In the genomic region with DNA sequence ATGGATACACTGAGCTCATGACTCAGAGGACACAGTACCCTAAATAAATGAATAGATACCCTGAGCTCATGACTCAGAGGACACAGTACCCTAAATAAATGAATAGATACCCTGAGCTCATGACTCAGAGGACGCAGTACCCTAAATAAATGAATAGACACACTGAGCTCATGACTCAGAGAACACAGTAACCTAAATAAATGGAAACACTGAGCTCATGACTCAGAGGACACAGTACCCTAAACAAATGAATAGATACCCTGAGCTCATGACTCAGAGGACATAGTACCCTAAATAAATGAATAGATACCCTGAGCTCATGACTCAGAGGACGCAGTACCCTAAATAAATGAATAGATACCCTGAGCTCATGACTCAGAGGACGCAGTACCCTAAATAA, we compare ENCODE assay signal across 6 cellular contexts. TPM values are rescaled to one million over a fixed set of nuclear protein-coding genes. Genes with fewer than 3 reads are reported as not detected.
A peak's percentile ranks its signal among the peaks of the same experiment; 100 is the strongest.
DNase-seq lines count a peak whose midpoint lies in the region; ATAC-seq and TF ChIP-seq lines count a peak whose summit lies in the region.
"Not testable (repeated sequence)": the region's sequence is repeated elsewhere in the genome, so short reads cannot be mapped to it uniquely, and the experiment has no call there.

No MANE protein-coding gene starts in this region.

- not testable (repeated sequence) for H3K9me2 ChIP-seq in GM23248 (ENCODE audit: insufficient read depth)

- BruUV-seq in Panc1 (replicated peaks; lab: Mats Ljungman, UMichigan); mammary epithelial cell (replicated peaks; lab: Mats Ljungman, UMichigan): not testable (repeated sequence)

- ATAC-seq in Panc1, foreskin keratinocyte: not testable (repeated sequence)

- intact Hi-C loops in Panc1 (cut with micrococcal nuclease; ENCODE audit: unreplicated experiment); mammary epithelial cell (cut with micrococcal nuclease): not testable (repeated sequence)

- dilution Hi-C loops in mammary epithelial cell (cut with HindIII; ENCODE audit: low sequenced_read_pairs): not testable (repeated sequence)

- not testable (repeated sequence) for H3F3A ChIP-seq in GM23248 (ENCODE audit: insufficient read depth)

- not testable (repeated sequence) for H3K9me3 ChIP-seq in GM23248 (ENCODE audit: low read depth); Panc1 (ENCODE audit: control insufficient read depth, insufficient read depth, low read depth, low read length); mammary epithelial cell (replicated peaks; ENCODE audit: insufficient read depth, low read length)

- in situ Hi-C loops in GM23248 (cut with MboI); Panc1 (cut with HindIII; ENCODE audit: low pct_unique_long_range_greater_than_20kb, low sequenced_read_pairs); mammary epithelial cell (cut with MboI; ENCODE audit: low sequenced_read_pairs in 2 of 2): not testable (repeated sequence)

- H3K27me3 ChIP-seq in GM23248 (replicated peaks; ENCODE audit: insufficient read depth); Panc1 (ENCODE audit: control insufficient read depth, insufficient read depth, low read length); mammary epithelial cell (ENCODE audit: insufficient read depth, low read length); foreskin keratinocyte: not testable (repeated sequence)

- not testable (repeated sequence) for H3K27ac ChIP-seq in GM23248; Panc1 (ENCODE audit: low read length); mammary epithelial cell (ENCODE audit: insufficient read depth, low read depth, low read length); foreskin keratinocyte

- not testable (repeated sequence) for TF ChIP-seq CTCF in Panc1 (IDR thresholded peaks at IDR 0.05); mammary epithelial cell (conservative IDR thresholded peaks at IDR 0.05 in 1 of 2, IDR thresholded peaks at IDR 0.05 in 1 of 2; ENCODE audit: extremely low read depth in 1 of 2, insufficient read depth in 1 of 2, low read depth in 1 of 2, low read length in 2 of 2); foreskin keratinocyte (conservative IDR thresholded peaks at IDR 0.05)

- H3K79me2 ChIP-seq in GM23248 (ENCODE audit: insufficient read depth); mammary epithelial cell (ENCODE audit: insufficient read depth, low read length): not testable (repeated sequence)

- POLR2A ChIA-PET in Panc1 (lab: Charles Lee): not testable (repeated sequence)

- not testable (repeated sequence) for H3K36me3 ChIP-seq in GM23248 (ENCODE audit: low read depth); Panc1 (ENCODE audit: control insufficient read depth, insufficient read depth, low read length); mammary epithelial cell (ENCODE audit: insufficient read depth, low read length)

- peak; percentile 8 for DNase-seq in GM23248
- peak; percentile 17 for DNase-seq in Panc1 (ENCODE audit: low read depth, low spot score)
- DNase-seq in RKO (ENCODE audit: low spot score): peak; percentile 55
- DNase-seq in mammary epithelial cell: peak; percentile 15
- DNase-seq in foreskin keratinocyte: peak; percentile 8 to 24
- DNase-seq in renal cortical epithelial cell (ENCODE audit: low read depth): peak; percentile 47

- not testable (repeated sequence) for H3K4me2 ChIP-seq in GM23248 (ENCODE audit: unreplicated experiment); mammary epithelial cell (ENCODE audit: insufficient read depth, low read depth, low read length)

- H2AFZ ChIP-seq in GM23248; mammary epithelial cell (ENCODE audit: low read depth, low read length): not testable (repeated sequence)

- WGBS in GM23248 (ENCODE audit: low coverage in 1 of 2, low lambda C conversion rate in 2 of 2, missing lambda C conversion rate in 2 of 2), 2 experiments: 46 to 86% methylated on average over 2 of the region's 3 CpGs
- WGBS in mammary epithelial cell (ENCODE audit: low coverage, missing lambda C conversion rate): no CpG with 5 or more reads among the region's 3 CpGs

- not testable (repeated sequence) for H4K20me1 ChIP-seq in GM23248 (ENCODE audit: insufficient read depth); mammary epithelial cell (ENCODE audit: insufficient read depth, low read length)

- CTCF ChIA-PET in Panc1 (lab: Charles Lee); mammary epithelial cell (lab: Charles Lee; ENCODE audit: low non-redundant PET): not testable (repeated sequence)

- H3K4me1 ChIP-seq in GM23248 (ENCODE audit: insufficient read depth); Panc1 (ENCODE audit: control insufficient read depth, insufficient read depth, low read length); mammary epithelial cell (ENCODE audit: insufficient read depth, low read length); foreskin keratinocyte: not testable (repeated sequence)

- not testable (repeated sequence) for H3K4me3 ChIP-seq in GM23248; Panc1 (ENCODE audit: low read depth in 2 of 2, low read length in 2 of 2); mammary epithelial cell (replicated peaks in 1 of 3; ENCODE audit: insufficient read depth in 1 of 3, low read depth in 2 of 3, low read length in 3 of 3)

- not testable (repeated sequence) for H3K9ac ChIP-seq in GM23248; mammary epithelial cell (ENCODE audit: insufficient read depth, low read length)

RNA-seq across cellular contexts. Expression of a gene that starts 25.5 kb away (rescaled TPM):
- 4.3 and 5.4 TPM in 2 replicates for total RNA-seq in GM23248 (2014; rRNA removed; shearing (Covaris generic))
- polyA plus RNA-seq in GM23248 (2016; fragmentation: Nextera tagmentation; extraction: Ambion mirVana) (6.5 and 9.7 TPM in 2 replicates), mammary epithelial cell (10.6 TPM), foreskin keratinocyte (3.3 and 4.3 TPM in 2 replicates)
- total RNA-seq in Panc1 (2021; ENCODE audit: unreplicated experiment) (21.4 TPM), mammary epithelial cell (10 to 100 TPM in 1 of 2 donors, 1 to 10 TPM in 1; 7.3 to 14.1 TPM), foreskin keratinocyte (5.2 and 6.2 TPM in 2 replicates), renal cortical epithelial cell (3.5 and 21.3 TPM in 2 replicates)
- polyA plus RNA-seq in Panc1 (2012; ENCODE audit: insufficient read length): 19.8 TPM
- polyA minus RNA-seq in mammary epithelial cell: 42.7 TPM
